ENCODE assay signal across 8 cellular contexts in the genomic region with DNA sequence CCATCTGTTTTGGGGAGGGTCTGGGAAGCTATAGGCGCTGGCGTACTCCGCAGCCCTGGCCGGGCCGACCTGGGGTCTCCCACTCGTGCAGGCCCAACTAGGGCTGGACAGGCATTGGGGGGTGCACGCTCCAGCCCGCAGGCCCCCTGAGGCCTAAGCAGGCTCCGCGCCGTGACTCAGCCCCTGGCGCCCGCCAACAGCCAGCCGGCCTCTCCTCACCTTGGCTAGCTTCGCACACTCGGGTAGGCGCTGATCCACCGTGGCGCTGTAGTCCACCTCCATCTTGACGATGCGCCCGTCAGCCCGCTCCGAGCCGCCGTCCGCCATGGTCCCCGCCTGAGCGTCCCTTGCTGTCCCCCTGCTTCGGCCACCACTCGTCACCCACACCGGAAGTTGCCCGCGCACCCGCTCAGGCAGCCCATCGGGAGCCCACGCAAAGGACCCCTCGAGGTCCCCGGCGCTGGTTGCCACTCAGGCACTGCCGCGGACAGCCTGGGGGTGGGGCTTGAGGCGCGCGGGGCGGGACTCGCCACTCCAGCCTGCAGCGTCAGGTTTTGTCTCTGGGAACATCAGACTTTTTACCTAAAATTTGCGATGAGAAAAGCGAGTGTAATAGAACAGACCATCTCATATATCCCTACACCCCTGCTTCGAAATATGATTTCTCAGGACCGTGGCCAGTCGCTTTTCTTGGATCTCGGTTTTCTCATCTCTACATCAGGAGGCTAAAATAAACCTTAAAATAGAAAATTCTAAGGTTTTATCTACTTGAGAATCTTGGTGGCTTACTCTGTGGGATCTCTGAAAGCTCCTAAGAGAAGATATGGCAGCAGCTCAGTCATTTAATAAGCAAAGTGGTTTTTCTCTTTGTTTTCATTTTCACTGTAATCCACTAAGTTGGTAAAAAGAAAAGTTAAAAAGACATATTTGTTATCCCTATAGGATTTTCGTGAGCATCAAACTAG. TPM values are rescaled to one million over a fixed set of nuclear protein-coding genes. Genes with fewer than 3 reads are reported as not detected.
DNase-seq lines count a peak whose midpoint lies in the region; ATAC-seq, FAIRE-seq and TF ChIP-seq lines count a peak whose summit lies in the region.

Gene PSMD12 (minus strand): TSS at position 385 of the 965 bp plus-strand sequence. CDS start 58 bp downstream, at position 327.

- FAIRE-seq in keratinocyte (lab: Jason Lieb, UNC), result no peak

- H3K79me2 ChIP-seq in keratinocyte (ENCODE audit: control insufficient read depth, insufficient read depth, low read length), result peaks cover 49% of the 10 kb centered on the region

- H4K20me1 ChIP-seq in keratinocyte (ENCODE audit: control insufficient read depth, extremely low read depth, insufficient read depth, low read length), result no peaks in the 10 kb centered on the region

- no peaks in the 10 kb centered on the region for H3K27me3 Mint-ChIP-seq in central memory CD8-positive, alpha-beta T cell

- dilution Hi-C loops in keratinocyte (cut with MboI; ENCODE audit: extremely low pct_ligation_motif_present, low sequenced_read_pairs), result no loop called here

- H3K4me3 Mint-ChIP-seq in central memory CD8-positive, alpha-beta T cell, result peak within 1 kb of the TSS; percentile 86

- H3K9me3 Mint-ChIP-seq in central memory CD8-positive, alpha-beta T cell, result no peaks in the 10 kb centered on the region

- H3K36me3 ChIP-seq in keratinocyte (ENCODE audit: control insufficient read depth in 2 of 2, extremely low read depth in 1 of 2, insufficient read depth in 2 of 2, low read length in 2 of 2), result peaks cover 0 to 1% of the 10 kb centered on the region in 2 experiments

- H3K9ac ChIP-seq in keratinocyte (ENCODE audit: control insufficient read depth, extremely low read depth, insufficient read depth, low read length), result peak within 1 kb of the TSS; percentile 100

- TF ChIP-seq CTCF in AG10803 (conservative IDR thresholded peaks at IDR 0.05; ENCODE audit: low read length), result no peak
- TF ChIP-seq CTCF in keratinocyte (optimal IDR thresholded peaks at IDR 0.05 in 1 of 3, IDR thresholded peaks at IDR 0.05 in 1 of 3, conservative IDR thresholded peaks at IDR 0.05 in 1 of 3; ENCODE audit: extremely low read depth in 1 of 3, insufficient read depth in 2 of 3, low read length in 3 of 3), result peak in 1 of 3 experiments; percentile 17

- peak within 1 kb of the TSS; percentile 74 for H3K27ac Mint-ChIP-seq in central memory CD8-positive, alpha-beta T cell (ENCODE audit: low read depth)

- peak within 1 kb of the TSS; percentile 98 for H3K4me3 ChIP-seq in AG10803 (ENCODE audit: low read length)
- peak within 1 kb of the TSS; percentile 69 to 100 (median 100) for H3K4me3 ChIP-seq in keratinocyte (ENCODE audit: control insufficient read depth in 2 of 3, extremely low read depth in 1 of 3, insufficient read depth in 2 of 3, low read depth in 1 of 3, low read length in 3 of 3)

- peak; percentile 88 for ATAC-seq in GM19023 (IDR thresholded peaks at IDR 0.05; ENCODE audit: unreplicated experiment)
- peak; percentile 93 for ATAC-seq in HG03175 (IDR thresholded peaks at IDR 0.05; ENCODE audit: unreplicated experiment)
- ATAC-seq in central memory CD8-positive, alpha-beta T cell (replicated peaks; ENCODE audit: extremely low read depth, poor library complexity, severe bottlenecking), result peak; percentile 92

- DNase-seq in AG10803 (ENCODE audit: low read depth), result peak; percentile 88
- DNase-seq in NCI-H345 (lab: John Stamatoyannopoulos, UW), result peak; percentile 91
- peak; percentile 84 for DNase-seq in activated CD4-positive, CD25-positive, alpha-beta regulatory T cell treated with anti-CD3 and anti-CD28 coated beads, Interleukin-2, amount 50 U/mL, for 16 hours (ENCODE audit: low read depth, low spot score)
- DNase-seq in central memory CD8-positive, alpha-beta T cell (ENCODE audit: low spot score in 2 of 2), result peak; percentile 90
- peak; percentile 73 for DNase-seq in keratinocyte (ENCODE audit: low read depth, low spot score)
- DNase-seq in stimulated activated CD4-positive, alpha-beta T cell treated with anti-CD3 and anti-CD28 coated beads, Interleukin-15, amount 100 ng/mL, for 1 hour (ENCODE audit: low read depth in 1 of 2, low spot score in 1 of 2), result peak; percentile 88 to 95

- peak within 1 kb of the TSS; percentile 97 for H3K4me2 ChIP-seq in keratinocyte (ENCODE audit: control insufficient read depth, extremely low read depth, insufficient read depth, low read depth, low read length)

- no peaks in the 10 kb centered on the region for H3K9me3 ChIP-seq in keratinocyte (ENCODE audit: control insufficient read depth, low read depth, low read length)

- no peaks in the 10 kb centered on the region for H3K27me3 ChIP-seq in keratinocyte (ENCODE audit: control insufficient read depth, extremely low read depth, insufficient read depth, low read length)

- peaks cover 45% of the 10 kb centered on the region for H3K4me1 Mint-ChIP-seq in central memory CD8-positive, alpha-beta T cell

- H3K4me1 ChIP-seq in keratinocyte (ENCODE audit: control insufficient read depth, extremely low read depth, insufficient read depth, low read length), result peaks cover 8% of the 10 kb centered on the region

- peak within 1 kb of the TSS; percentile 96 for H2AFZ ChIP-seq in keratinocyte (ENCODE audit: control insufficient read depth, low read length)

- H3K9me1 ChIP-seq in keratinocyte (ENCODE audit: control insufficient read depth, extremely low read depth, insufficient read depth, low read length), result no peaks in the 10 kb centered on the region

- peak within 1 kb of the TSS; percentile 100 for H3K27ac ChIP-seq in keratinocyte (ENCODE audit: control insufficient read depth, insufficient read depth, low read length)

- peaks cover 20% of the 10 kb centered on the region for H3K36me3 Mint-ChIP-seq in central memory CD8-positive, alpha-beta T cell (ENCODE audit: insufficient read depth)

RNA-seq across cellular contexts. Expression of gene PSMD12, which starts in this region (rescaled TPM):
- polyA plus RNA-seq in keratinocyte, result 29.6 to 68.4 TPM (median 56.6 TPM) in 3 replicates
- 81.7 TPM for polyA plus RNA-seq in keratinocyte (2011; ENCODE audit: low read depth)
- polyA plus RNA-seq in keratinocyte (2011; cell fraction: cytosol; rRNA removed), result 34.4 and 60.1 TPM in 2 replicates
- polyA plus RNA-seq in keratinocyte (2011; cell fraction: nucleus; rRNA removed), result 36.2 and 54.4 TPM in 2 replicates
- 60.1 and 72.2 TPM in 2 replicates for polyA plus RNA-seq in keratinocyte (2012; ENCODE audit: low replicate concordance)
- 7.3 to 42.1 TPM (median 13.0 TPM) in 3 replicates for polyA minus RNA-seq in keratinocyte
- 79.6 TPM for polyA minus RNA-seq in keratinocyte (2011; cell fraction: cytosol; rRNA and poly(A)+ RNA removed)
- polyA minus RNA-seq in keratinocyte (2011; cell fraction: nucleus; rRNA and poly(A)+ RNA removed), result 14.2 and 31.7 TPM in 2 replicates

Comparison
In these comparisons a context has a peak if more than half of its experiments do, and no peak if none do; other contexts are left out.
1. Peak in every context shown above with its lines: DNase-seq, ATAC-seq, H3K4me3 ChIP-seq and H3K27ac ChIP-seq.